In genomic region chr18:48605408-48605845, GRCh38 we compare ENCODE assay signal across 8 cellular contexts.
DNase-seq lines count a peak whose midpoint lies in the region; ATAC-seq, FAIRE-seq and TF ChIP-seq lines count a peak whose summit lies in the region.

No MANE protein-coding gene starts in this region.

- H3K4me3 ChIP-seq in astrocyte (ENCODE audit: insufficient read depth, low read depth, low read length) (no peak overlapping the region), left ventricle myocardium inferior (no peak overlapping the region)

- H2AFZ ChIP-seq in astrocyte (ENCODE audit: low read depth, low read length): no peak overlapping the region

- H3K27ac ChIP-seq in astrocyte (ENCODE audit: low read depth, low read length): no peak overlapping the region
- H3K27ac ChIP-seq in left ventricle myocardium inferior (replicated peaks): no peak overlapping the region

- intact Hi-C loops in left ventricle myocardium inferior (cut with micrococcal nuclease): loop anchor here (10.0 kb wide), 1 partner anchor 59 kb away; no protein-coding TSS in a partner anchor

- H3K9me3 ChIP-seq in astrocyte (ENCODE audit: insufficient read depth, low read depth, low read length): no peaks in the 10 kb centered on the region
- no peaks in the 10 kb centered on the region for H3K9me3 ChIP-seq in left ventricle myocardium inferior (replicated peaks)

- peaks cover 80% of the 10 kb centered on the region for H3K79me2 ChIP-seq in astrocyte (ENCODE audit: insufficient read depth, low read length)

- FAIRE-seq in astrocyte (lab: Jason Lieb, UNC): no peak

- H3K36me3 ChIP-seq in astrocyte (ENCODE audit: insufficient read depth, low read length) (no peaks in the 10 kb centered on the region), left ventricle myocardium inferior (no peaks in the 10 kb centered on the region)

- no peaks in the 10 kb centered on the region for H3K9me3 Mint-ChIP-seq in astrocyte (ENCODE audit: unreplicated experiment)

- H3K27me3 ChIP-seq in astrocyte (ENCODE audit: insufficient read depth, low read length): no peaks in the 10 kb centered on the region
- no peaks in the 10 kb centered on the region for H3K27me3 ChIP-seq in left ventricle myocardium inferior (ENCODE audit: low read depth)

- peaks cover 28% of the 10 kb centered on the region for H3K4me1 ChIP-seq in astrocyte (ENCODE audit: insufficient read depth, low read length)
- H3K4me1 ChIP-seq in left ventricle myocardium inferior: peaks cover 59% of the 10 kb centered on the region

- peak; percentile 67 for ATAC-seq in GM18909 (IDR thresholded peaks at IDR 0.05; ENCODE audit: poor library complexity, unreplicated experiment)
- no peak for ATAC-seq in HG02885 (IDR thresholded peaks at IDR 0.05; ENCODE audit: poor library complexity, unreplicated experiment)

- H3K4me1 Mint-ChIP-seq in astrocyte (ENCODE audit: low read depth, unreplicated experiment): peaks cover 43% of the 10 kb centered on the region

- no peak overlapping the region for H3K4me2 ChIP-seq in astrocyte (ENCODE audit: low read length)

- H3K27ac Mint-ChIP-seq in astrocyte (ENCODE audit: unreplicated experiment): no peak overlapping the region

- H3K27me3 Mint-ChIP-seq in astrocyte (ENCODE audit: low read depth, unreplicated experiment): no peaks in the 10 kb centered on the region

- peaks cover 18% of the 10 kb centered on the region for H3K36me3 Mint-ChIP-seq in astrocyte (ENCODE audit: low read depth, unreplicated experiment)

- peak; percentile 13 for TF ChIP-seq CTCF in astrocyte (IDR thresholded peaks at IDR 0.05; ENCODE audit: insufficient read depth, low read depth, low read length)
- no peak for TF ChIP-seq CTCF in left ventricle myocardium inferior (IDR thresholded peaks at IDR 0.05; ENCODE audit: borderline replicate concordance)

- no peak overlapping the region for H3K4me3 Mint-ChIP-seq in astrocyte (ENCODE audit: unreplicated experiment)

- peaks cover 88% of the 10 kb centered on the region for H4K20me1 ChIP-seq in astrocyte (ENCODE audit: insufficient read depth, low read length)

- DNase-seq in A172 (ENCODE audit: low spot score): peak; percentile 71
- peak; percentile 59 for DNase-seq in M059J (ENCODE audit: low read depth)
- DNase-seq in astrocyte (ENCODE audit: low read depth): peak; percentile 24
- peak; percentile 70 for DNase-seq in renal cortical epithelial cell (ENCODE audit: low read depth)
- no peak for DNase-seq in left ventricle myocardium inferior
- DNase-seq in stimulated activated CD4-positive, alpha-beta T cell treated with anti-CD3 and anti-CD28 coated beads, Interleukin-1b, Interleukin-23, amount 100 ng/mL, for 48 hours: no peak

- no peak overlapping the region for H3K9ac ChIP-seq in astrocyte (ENCODE audit: low read length)

Comparison
In these comparisons a context has a peak if more than half of its experiments do, and no peak if none do; other contexts are left out.
1. DNase-seq: peak in A172 (single experiment), M059J (single experiment), astrocyte (single experiment) and renal cortical epithelial cell (single experiment); none in left ventricle myocardium inferior (single experiment) and stimulated activated CD4-positive, alpha-beta T cell treated with anti-CD3 and anti-CD28 coated beads, Interleukin-1b, Interleukin-23, amount 100 ng/mL, for 48 hours (single experiment).